1 cellular context compared by ENCODE assay signal in the genomic region with DNA sequence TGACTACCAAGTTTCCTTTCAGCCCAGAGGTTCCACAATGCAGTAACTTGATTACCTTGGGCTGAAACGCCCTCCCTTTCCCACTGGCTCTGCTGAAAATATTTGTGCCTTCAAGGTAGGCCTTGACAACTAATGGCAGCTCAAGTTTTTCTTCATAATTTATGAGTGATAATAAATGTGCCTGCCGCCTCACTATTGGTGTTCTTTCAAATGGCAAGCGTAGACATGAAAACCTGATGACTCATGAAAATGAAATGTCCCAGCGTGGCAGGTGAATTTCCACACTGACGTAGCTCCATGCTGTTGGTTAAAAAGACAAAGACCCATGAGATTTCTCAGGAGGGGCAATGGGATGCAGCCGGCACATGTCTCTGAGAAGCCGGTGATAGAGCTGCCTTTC.
TF ChIP-seq lines count a peak whose summit lies in the region.

No MANE protein-coding gene starts in this region.

TF ChIP-seq in GM23338, 12 proteins besides CTCF, POLR2A, EP300 and RAD21 (continued from another document):
- TF ChIP-seq, protein P1, sequence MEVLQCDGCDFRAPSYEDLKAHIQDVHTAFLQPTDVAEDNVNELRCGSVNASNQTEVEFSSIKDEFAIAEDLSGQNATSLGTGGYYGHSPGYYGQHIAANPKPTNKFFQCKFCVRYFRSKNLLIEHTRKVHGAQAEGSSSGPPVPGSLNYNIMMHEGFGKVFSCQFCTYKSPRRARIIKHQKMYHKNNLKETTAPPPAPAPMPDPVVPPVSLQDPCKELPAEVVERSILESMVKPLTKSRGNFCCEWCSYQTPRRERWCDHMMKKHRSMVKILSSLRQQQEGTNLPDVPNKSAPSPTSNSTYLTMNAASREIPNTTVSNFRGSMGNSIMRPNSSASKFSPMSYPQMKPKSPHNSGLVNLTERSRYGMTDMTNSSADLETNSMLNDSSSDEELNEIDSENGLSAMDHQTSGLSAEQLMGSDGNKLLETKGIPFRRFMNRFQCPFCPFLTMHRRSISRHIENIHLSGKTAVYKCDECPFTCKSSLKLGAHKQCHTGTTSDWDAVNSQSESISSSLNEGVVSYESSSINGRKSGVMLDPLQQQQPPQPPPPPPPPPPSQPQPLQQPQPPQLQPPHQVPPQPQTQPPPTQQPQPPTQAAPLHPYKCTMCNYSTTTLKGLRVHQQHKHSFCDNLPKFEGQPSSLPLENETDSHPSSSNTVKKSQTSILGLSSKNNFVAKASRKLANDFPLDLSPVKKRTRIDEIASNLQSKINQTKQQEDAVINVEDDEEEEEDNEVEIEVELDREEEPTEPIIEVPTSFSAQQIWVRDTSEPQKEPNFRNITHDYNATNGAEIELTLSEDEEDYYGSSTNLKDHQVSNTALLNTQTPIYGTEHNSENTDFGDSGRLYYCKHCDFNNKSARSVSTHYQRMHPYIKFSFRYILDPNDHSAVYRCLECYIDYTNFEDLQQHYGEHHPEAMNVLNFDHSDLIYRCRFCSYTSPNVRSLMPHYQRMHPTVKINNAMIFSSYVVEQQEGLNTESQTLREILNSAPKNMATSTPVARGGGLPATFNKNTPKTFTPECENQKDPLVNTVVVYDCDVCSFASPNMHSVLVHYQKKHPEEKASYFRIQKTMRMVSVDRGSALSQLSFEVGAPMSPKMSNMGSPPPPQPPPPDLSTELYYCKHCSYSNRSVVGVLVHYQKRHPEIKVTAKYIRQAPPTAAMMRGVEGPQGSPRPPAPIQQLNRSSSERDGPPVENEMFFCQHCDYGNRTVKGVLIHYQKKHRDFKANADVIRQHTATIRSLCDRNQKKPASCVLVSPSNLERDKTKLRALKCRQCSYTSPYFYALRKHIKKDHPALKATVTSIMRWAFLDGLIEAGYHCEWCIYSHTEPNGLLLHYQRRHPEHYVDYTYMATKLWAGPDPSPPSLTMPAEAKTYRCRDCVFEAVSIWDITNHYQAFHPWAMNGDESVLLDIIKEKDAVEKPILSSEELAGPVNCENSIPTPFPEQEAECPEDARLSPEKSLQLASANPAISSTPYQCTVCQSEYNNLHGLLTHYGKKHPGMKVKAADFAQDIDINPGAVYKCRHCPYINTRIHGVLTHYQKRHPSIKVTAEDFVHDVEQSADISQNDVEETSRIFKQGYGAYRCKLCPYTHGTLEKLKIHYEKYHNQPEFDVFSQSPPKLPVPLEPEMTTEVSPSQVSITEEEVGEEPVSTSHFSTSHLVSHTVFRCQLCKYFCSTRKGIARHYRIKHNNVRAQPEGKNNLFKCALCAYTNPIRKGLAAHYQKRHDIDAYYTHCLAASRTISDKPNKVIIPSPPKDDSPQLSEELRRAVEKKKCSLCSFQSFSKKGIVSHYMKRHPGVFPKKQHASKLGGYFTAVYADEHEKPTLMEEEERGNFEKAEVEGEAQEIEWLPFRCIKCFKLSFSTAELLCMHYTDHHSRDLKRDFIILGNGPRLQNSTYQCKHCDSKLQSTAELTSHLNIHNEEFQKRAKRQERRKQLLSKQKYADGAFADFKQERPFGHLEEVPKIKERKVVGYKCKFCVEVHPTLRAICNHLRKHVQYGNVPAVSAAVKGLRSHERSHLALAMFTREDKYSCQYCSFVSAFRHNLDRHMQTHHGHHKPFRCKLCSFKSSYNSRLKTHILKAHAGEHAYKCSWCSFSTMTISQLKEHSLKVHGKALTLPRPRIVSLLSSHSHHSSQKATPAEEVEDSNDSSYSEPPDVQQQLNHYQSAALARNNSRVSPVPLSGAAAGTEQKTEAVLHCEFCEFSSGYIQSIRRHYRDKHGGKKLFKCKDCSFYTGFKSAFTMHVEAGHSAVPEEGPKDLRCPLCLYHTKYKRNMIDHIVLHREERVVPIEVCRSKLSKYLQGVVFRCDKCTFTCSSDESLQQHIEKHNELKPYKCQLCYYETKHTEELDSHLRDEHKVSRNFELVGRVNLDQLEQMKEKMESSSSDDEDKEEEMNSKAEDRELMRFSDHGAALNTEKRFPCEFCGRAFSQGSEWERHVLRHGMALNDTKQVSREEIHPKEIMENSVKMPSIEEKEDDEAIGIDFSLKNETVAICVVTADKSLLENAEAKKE (CRISPR knock-in tag; IDR thresholded peaks at IDR 0.05) = no peak
- TF ChIP-seq POLR2AphosphoS5 (IDR thresholded peaks at IDR 0.05; ENCODE audit: low read depth) (no peak), ZNF114 (CRISPR knock-in tag; IDR thresholded peaks at IDR 0.05) (no peak), EZH2phosphoT487 (IDR thresholded peaks at IDR 0.05; ENCODE audit: unreplicated experiment) (no peak)
- TF ChIP-seq, protein P2, sequence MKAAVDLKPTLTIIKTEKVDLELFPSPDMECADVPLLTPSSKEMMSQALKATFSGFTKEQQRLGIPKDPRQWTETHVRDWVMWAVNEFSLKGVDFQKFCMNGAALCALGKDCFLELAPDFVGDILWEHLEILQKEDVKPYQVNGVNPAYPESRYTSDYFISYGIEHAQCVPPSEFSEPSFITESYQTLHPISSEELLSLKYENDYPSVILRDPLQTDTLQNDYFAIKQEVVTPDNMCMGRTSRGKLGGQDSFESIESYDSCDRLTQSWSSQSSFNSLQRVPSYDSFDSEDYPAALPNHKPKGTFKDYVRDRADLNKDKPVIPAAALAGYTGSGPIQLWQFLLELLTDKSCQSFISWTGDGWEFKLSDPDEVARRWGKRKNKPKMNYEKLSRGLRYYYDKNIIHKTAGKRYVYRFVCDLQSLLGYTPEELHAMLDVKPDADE (IDR thresholded peaks at IDR 0.05) = no peak
